ENCODE assay signal across 8 cellular contexts in the genomic region with DNA sequence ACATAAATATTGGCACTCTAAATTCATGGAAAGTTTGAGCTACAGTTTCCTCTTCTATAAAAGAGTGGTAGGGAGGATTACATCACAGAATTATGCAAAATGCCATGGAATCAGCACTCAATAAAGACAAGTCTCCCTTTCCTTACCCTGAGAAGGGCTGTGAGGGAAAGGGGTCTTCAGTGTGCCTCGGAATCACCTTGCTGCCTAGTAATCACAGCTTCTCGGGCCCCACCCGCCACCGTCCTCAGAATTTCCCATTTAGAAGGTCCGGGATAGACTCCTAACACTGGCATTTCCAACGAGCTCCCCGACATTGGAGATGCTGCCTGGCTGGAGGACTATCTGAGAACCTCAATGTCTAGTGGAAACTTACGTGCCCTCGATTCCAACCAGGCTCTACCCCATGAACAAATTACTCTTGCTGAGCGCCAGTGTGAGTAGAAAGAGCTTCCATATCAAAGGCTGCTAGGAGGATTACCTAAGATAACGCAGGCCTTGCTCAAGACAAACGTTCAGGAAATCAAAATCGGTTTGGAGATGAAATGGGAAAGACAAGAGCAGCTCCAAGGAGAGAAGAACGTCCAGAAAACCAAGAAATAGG.
A peak's percentile ranks its signal among the peaks of the same experiment; 100 is the strongest.
DNase-seq lines count a peak whose midpoint lies in the region; TF ChIP-seq lines count a peak whose summit lies in the region.

No MANE protein-coding gene starts in this region.

- H3K27ac Mint-ChIP-seq in brain (peak overlapping the region; percentile 96 to 100 (median 99)), mesothelial cell of epicardium (peak overlapping the region; percentile 97)

- H3K4me2 ChIP-seq in OCI-LY7 (ENCODE audit: low read length): peak overlapping the region; percentile 80

- H3K27ac ChIP-seq in OCI-LY7 (ENCODE audit: low read depth, low read length, poor library complexity, severe bottlenecking) (peak overlapping the region; percentile 98), vagina (peak overlapping the region; percentile 99)

- BruUV-seq in OCI-LY7 (replicated peaks; lab: Mats Ljungman, UMichigan): no TSS peak

- peaks cover 62% of the 10 kb centered on the region for H3K4me1 Mint-ChIP-seq in brain
- peaks cover 35% of the 10 kb centered on the region for H3K4me1 Mint-ChIP-seq in mesothelial cell of epicardium

- no peaks in the 10 kb centered on the region for H4K20me1 ChIP-seq in OCI-LY7 (ENCODE audit: insufficient read depth, low read length)

- H3K27me3 Mint-ChIP-seq in brain (no peaks in the 10 kb centered on the region), mesothelial cell of epicardium (ENCODE audit: low read depth) (no peaks in the 10 kb centered on the region)

- H3K9me3 Mint-ChIP-seq in brain: peaks cover 6 to 15% (median 10%) of the 10 kb centered on the region in 5 experiments
- peaks cover 4% of the 10 kb centered on the region for H3K9me3 Mint-ChIP-seq in mesothelial cell of epicardium

- no peaks in the 10 kb centered on the region for H3K27me3 ChIP-seq in vagina

- H3K4me3 Mint-ChIP-seq in brain (peak overlapping the region; percentile 65 to 81 (median 72)), mesothelial cell of epicardium (peak overlapping the region; percentile 79)

- intact Hi-C loops in OCI-LY7 (cut with micrococcal nuclease; ENCODE audit: unreplicated experiment) (no loop called here), vagina (cut with DNase I) (loop anchor here (2.0 to 5.0 kb wide), 3 partner anchors 75 to 109 kb away; partner anchors contain the start of gene CHD2)

- peaks cover 11% of the 10 kb centered on the region for H3K36me3 Mint-ChIP-seq in brain
- H3K36me3 Mint-ChIP-seq in mesothelial cell of epicardium: peaks cover 1% of the 10 kb centered on the region

- DNase-seq in DMS53 (lab: John Stamatoyannopoulos, UW) (peak; percentile 49), DMS53 treated with DMSO at 0.1 percent for 48 hours (lab: John Stamatoyannopoulos, UW; ENCODE audit: unreplicated experiment) (no peak), OCI-LY7 (ENCODE audit: low spot score) (peak; percentile 50), mesothelial cell of epicardium (ENCODE audit: low spot score in 2 of 2, unreplicated experiment in 2 of 2) (no peak), vagina (ENCODE audit: extremely low spot score in 2 of 2) (no peak), HCEC 1CT (no peak), NCI-H1694 (lab: John Stamatoyannopoulos, UW) (no peak)

- H3K79me2 ChIP-seq in OCI-LY7 (ENCODE audit: insufficient read depth, low read depth, low read length): peaks cover 26% of the 10 kb centered on the region; the same call in 1 of the 2 replicates

- H3K4me1 ChIP-seq in OCI-LY7 (ENCODE audit: insufficient read depth, low read length, poor library complexity, severe bottlenecking): peaks cover 56% of the 10 kb centered on the region
- H3K4me1 ChIP-seq in vagina: peaks cover 50% of the 10 kb centered on the region

- TF ChIP-seq CTCF in OCI-LY7 (conservative IDR thresholded peaks at IDR 0.05; ENCODE audit: low read length) (no peak), brain (conservative IDR thresholded peaks at IDR 0.05) (no peak), mesothelial cell of epicardium (IDR thresholded peaks at IDR 0.05; ENCODE audit: unreplicated experiment) (no peak), vagina (IDR thresholded peaks at IDR 0.05) (no peak)

- H3K9me2 ChIP-seq in OCI-LY7 (ENCODE audit: insufficient read depth, low read length): no peaks in the 10 kb centered on the region

- H3K4me3 ChIP-seq in OCI-LY7 (ENCODE audit: low read depth, low read length, poor library complexity, severe bottlenecking): peak overlapping the region; percentile 68
- peak overlapping the region; percentile 62 to 70 for H3K4me3 ChIP-seq in vagina

- peak in 1 of 2 donors; percentile 2 for TF ChIP-seq POLR2A in vagina (IDR thresholded peaks at IDR 0.05)

- no peaks in the 10 kb centered on the region for H3K36me3 ChIP-seq in OCI-LY7 (ENCODE audit: insufficient read depth, low read length)
- no peaks in the 10 kb centered on the region for H3K36me3 ChIP-seq in vagina

- H3K9me3 ChIP-seq in OCI-LY7 (ENCODE audit: low read length) (no peaks in the 10 kb centered on the region), vagina (no peaks in the 10 kb centered on the region)

- POLR2A ChIA-PET in OCI-LY7 (lab: Charles Lee): interaction anchor here (0.5 to 8.0 kb wide), 20 partner anchors 9 to 803 kb away, joined by 3 to 154 read pairs (median 6); partner anchors contain the start of gene CHD2

- peak overlapping the region; percentile 40; the same call in 1 of the 2 replicates for H2AFZ ChIP-seq in OCI-LY7 (ENCODE audit: low read length)

- CTCF ChIA-PET in OCI-LY7 (lab: Charles Lee; ENCODE audit: unreplicated experiment): interaction anchor here (0.6 to 2.2 kb wide), 7 partner anchors 22 to 210 kb away, joined by 3 to 8 read pairs (median 5); no protein-coding TSS in a partner anchor

Comparison
In these comparisons a context has a peak if more than half of its experiments do, and no peak if none do; other contexts are left out.
1. DNase-seq: peak in DMS53 (single experiment) and OCI-LY7 (single experiment); none in DMS53 treated with DMSO at 0.1 percent for 48 hours (single experiment), mesothelial cell of epicardium (0 of 2), vagina (0 of 2), HCEC 1CT (single experiment) and NCI-H1694 (single experiment).